Comparison of ENCODE assay signal across 2 cellular contexts in genomic region chr6:137494281-137494966, GRCh38.
TF ChIP-seq lines count a peak whose summit lies in the region.

TSS of gene OLIG3 (minus strand) at chr6:137494394. CDS start at chr6:137494170, 224 bp downstream.

TF ChIP-seq in IMR-90, 13 proteins besides CTCF, POLR2A, EP300 and RAD21 (continued from another document):
- TF ChIP-seq, protein P1, sequence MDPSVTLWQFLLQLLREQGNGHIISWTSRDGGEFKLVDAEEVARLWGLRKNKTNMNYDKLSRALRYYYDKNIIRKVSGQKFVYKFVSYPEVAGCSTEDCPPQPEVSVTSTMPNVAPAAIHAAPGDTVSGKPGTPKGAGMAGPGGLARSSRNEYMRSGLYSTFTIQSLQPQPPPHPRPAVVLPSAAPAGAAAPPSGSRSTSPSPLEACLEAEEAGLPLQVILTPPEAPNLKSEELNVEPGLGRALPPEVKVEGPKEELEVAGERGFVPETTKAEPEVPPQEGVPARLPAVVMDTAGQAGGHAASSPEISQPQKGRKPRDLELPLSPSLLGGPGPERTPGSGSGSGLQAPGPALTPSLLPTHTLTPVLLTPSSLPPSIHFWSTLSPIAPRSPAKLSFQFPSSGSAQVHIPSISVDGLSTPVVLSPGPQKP (IDR thresholded peaks at IDR 0.05; ENCODE audit: borderline replicate concordance, low read depth, low read length): no peak
- TF ChIP-seq RFX5 (IDR thresholded peaks at IDR 0.05; ENCODE audit: low read depth, low read length) (no peak), FOS (IDR thresholded peaks at IDR 0.05; ENCODE audit: low read depth, low read length) (no peak), NFE2L2 (IDR thresholded peaks at IDR 0.05; ENCODE audit: low read depth, low read length) (no peak)

TF ChIP-seq in neural cell, 6 proteins besides CTCF, POLR2A, EP300 and RAD21 (continued from another document):
- TF ChIP-seq, protein P2, sequence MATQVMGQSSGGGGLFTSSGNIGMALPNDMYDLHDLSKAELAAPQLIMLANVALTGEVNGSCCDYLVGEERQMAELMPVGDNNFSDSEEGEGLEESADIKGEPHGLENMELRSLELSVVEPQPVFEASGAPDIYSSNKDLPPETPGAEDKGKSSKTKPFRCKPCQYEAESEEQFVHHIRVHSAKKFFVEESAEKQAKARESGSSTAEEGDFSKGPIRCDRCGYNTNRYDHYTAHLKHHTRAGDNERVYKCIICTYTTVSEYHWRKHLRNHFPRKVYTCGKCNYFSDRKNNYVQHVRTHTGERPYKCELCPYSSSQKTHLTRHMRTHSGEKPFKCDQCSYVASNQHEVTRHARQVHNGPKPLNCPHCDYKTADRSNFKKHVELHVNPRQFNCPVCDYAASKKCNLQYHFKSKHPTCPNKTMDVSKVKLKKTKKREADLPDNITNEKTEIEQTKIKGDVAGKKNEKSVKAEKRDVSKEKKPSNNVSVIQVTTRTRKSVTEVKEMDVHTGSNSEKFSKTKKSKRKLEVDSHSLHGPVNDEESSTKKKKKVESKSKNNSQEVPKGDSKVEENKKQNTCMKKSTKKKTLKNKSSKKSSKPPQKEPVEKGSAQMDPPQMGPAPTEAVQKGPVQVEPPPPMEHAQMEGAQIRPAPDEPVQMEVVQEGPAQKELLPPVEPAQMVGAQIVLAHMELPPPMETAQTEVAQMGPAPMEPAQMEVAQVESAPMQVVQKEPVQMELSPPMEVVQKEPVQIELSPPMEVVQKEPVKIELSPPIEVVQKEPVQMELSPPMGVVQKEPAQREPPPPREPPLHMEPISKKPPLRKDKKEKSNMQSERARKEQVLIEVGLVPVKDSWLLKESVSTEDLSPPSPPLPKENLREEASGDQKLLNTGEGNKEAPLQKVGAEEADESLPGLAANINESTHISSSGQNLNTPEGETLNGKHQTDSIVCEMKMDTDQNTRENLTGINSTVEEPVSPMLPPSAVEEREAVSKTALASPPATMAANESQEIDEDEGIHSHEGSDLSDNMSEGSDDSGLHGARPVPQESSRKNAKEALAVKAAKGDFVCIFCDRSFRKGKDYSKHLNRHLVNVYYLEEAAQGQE (IDR thresholded peaks at IDR 0.05; ENCODE audit: borderline replicate concordance): no peak
- peak; percentile 90 for TF ChIP-seq EZH2 (IDR thresholded peaks at IDR 0.05; ENCODE audit: borderline replicate concordance, insufficient read depth, low read length, poor library complexity, severe bottlenecking)
- TF ChIP-seq SMC3 (conservative IDR thresholded peaks at IDR 0.05; ENCODE audit: poor library complexity): no peak
